ENCODE assay signal across 8 cellular contexts in genomic region chr17:19513897-19514488, GRCh38. TPM values are rescaled to one million over a fixed set of nuclear protein-coding genes. Genes with fewer than 3 reads are reported as not detected.
DNase-seq lines count a peak whose midpoint lies in the region; ATAC-seq and TF ChIP-seq lines count a peak whose summit lies in the region.

No MANE protein-coding gene starts in this region.

- no peaks in the 10 kb centered on the region for H3K36me3 ChIP-seq in Caco-2 (ENCODE audit: control insufficient read depth, insufficient read depth, low read length)
- H3K36me3 ChIP-seq in neural progenitor cell = no peaks in the 10 kb centered on the region
- no peaks in the 10 kb centered on the region for H3K36me3 ChIP-seq in suprapubic skin

- peak; percentile 69 to 79 for DNase-seq in Caco-2
- peak; percentile 52 for DNase-seq in HuH-7 (ENCODE audit: low spot score)
- peak; percentile 54 for DNase-seq in RPMI7951 (ENCODE audit: low read depth)
- peak; percentile 76 for DNase-seq in fibroblast of the aortic adventitia (ENCODE audit: low read depth)
- peak; percentile 79 for DNase-seq in neural progenitor cell (ENCODE audit: low spot score)
- DNase-seq in suprapubic skin (ENCODE audit: low spot score in 2 of 2) = peak in 1 of 2 donors; percentile 84

- H3K79me2 ChIP-seq in neural progenitor cell (ENCODE audit: low read depth) = no peaks in the 10 kb centered on the region

- H3K27ac Mint-ChIP-seq in Caco-2 (ENCODE audit: unreplicated experiment) (no peak overlapping the region), neural progenitor cell (peak overlapping the region; percentile 52)
- H3K27ac Mint-ChIP-seq in activated T-helper 17 cell treated with anti-CD3 and anti-CD28 coated beads, Interleukin-2, amount 50 U/mL, for 72 hours = no peak overlapping the region

- H3K36me3 Mint-ChIP-seq in Caco-2 (ENCODE audit: insufficient read depth, unreplicated experiment) (no peaks in the 10 kb centered on the region), neural progenitor cell (no peaks in the 10 kb centered on the region)
- H3K36me3 Mint-ChIP-seq in activated T-helper 17 cell treated with anti-CD3 and anti-CD28 coated beads, Interleukin-2, amount 50 U/mL, for 72 hours (ENCODE audit: low read depth) = no peaks in the 10 kb centered on the region

- H3K27ac ChIP-seq in neural progenitor cell = no peak overlapping the region
- H3K27ac ChIP-seq in suprapubic skin = no peak overlapping the region

- H2AFZ ChIP-seq in neural progenitor cell (replicated peaks) = no peak overlapping the region

- TF ChIP-seq EP300 in suprapubic skin (IDR thresholded peaks at IDR 0.05) = no peak

- H3K9me3 ChIP-seq in Caco-2 = no peaks in the 10 kb centered on the region
- H3K9me3 ChIP-seq in neural progenitor cell (ENCODE audit: low read depth) = no peaks in the 10 kb centered on the region
- H3K9me3 ChIP-seq in suprapubic skin = no peaks in the 10 kb centered on the region

- 5% methylated on average over 12 of the region's 13 CpGs for WGBS in suprapubic skin

- ATAC-seq in activated T-helper 17 cell treated with anti-CD3 and anti-CD28 coated beads, Interleukin-2, amount 50 U/mL, for 72 hours (replicated peaks) = peak; percentile 67
- no peak for ATAC-seq in HG02759 (IDR thresholded peaks at IDR 0.05; ENCODE audit: unreplicated experiment)

- no peak overlapping the region for H3K9ac ChIP-seq in neural progenitor cell

- peaks cover under 1% of the 10 kb centered on the region for H3F3A ChIP-seq in neural progenitor cell (ENCODE audit: low read depth)

- H3K4me3 Mint-ChIP-seq in Caco-2 (ENCODE audit: unreplicated experiment) (no peak overlapping the region), neural progenitor cell (no peak overlapping the region)
- no peak overlapping the region for H3K4me3 Mint-ChIP-seq in activated T-helper 17 cell treated with anti-CD3 and anti-CD28 coated beads, Interleukin-2, amount 50 U/mL, for 72 hours

- H3K4me3 ChIP-seq in Caco-2 (ENCODE audit: low read depth, low read length) (no peak overlapping the region), fibroblast of the aortic adventitia (ENCODE audit: low read depth, low read length) (no peak overlapping the region), neural progenitor cell (no peak overlapping the region), suprapubic skin (no peak overlapping the region)

- H3K9me3 Mint-ChIP-seq in Caco-2 (ENCODE audit: unreplicated experiment) = no peaks in the 10 kb centered on the region
- H3K9me3 Mint-ChIP-seq in activated T-helper 17 cell treated with anti-CD3 and anti-CD28 coated beads, Interleukin-2, amount 50 U/mL, for 72 hours = no peaks in the 10 kb centered on the region
- no peaks in the 10 kb centered on the region for H3K9me3 Mint-ChIP-seq in neural progenitor cell

- POLR2A ChIA-PET in Caco-2 (lab: Charles Lee) = no interaction called here

- H3K27me3 Mint-ChIP-seq in Caco-2 (ENCODE audit: insufficient read depth, unreplicated experiment) (no peaks in the 10 kb centered on the region), neural progenitor cell (ENCODE audit: insufficient read depth, low read depth) (peaks cover 15% of the 10 kb centered on the region)
- H3K27me3 Mint-ChIP-seq in activated T-helper 17 cell treated with anti-CD3 and anti-CD28 coated beads, Interleukin-2, amount 50 U/mL, for 72 hours = no peaks in the 10 kb centered on the region

- CTCF ChIA-PET in Caco-2 (lab: Charles Lee) = interaction anchor here (0.6 to 0.9 kb wide), 2 partner anchors 135 to 220 kb away, joined by 3 read pairs; partner anchors contain the start of gene ALDH3A2

- H3K4me1 ChIP-seq in Caco-2 (peaks cover 6% of the 10 kb centered on the region), neural progenitor cell (no peaks in the 10 kb centered on the region), suprapubic skin (no peaks in the 10 kb centered on the region)

- no peaks in the 10 kb centered on the region for H4K20me1 ChIP-seq in neural progenitor cell (ENCODE audit: low read depth)

- peaks cover 7% of the 10 kb centered on the region for H3K4me1 Mint-ChIP-seq in Caco-2 (ENCODE audit: low read depth, unreplicated experiment)
- no peaks in the 10 kb centered on the region for H3K4me1 Mint-ChIP-seq in activated T-helper 17 cell treated with anti-CD3 and anti-CD28 coated beads, Interleukin-2, amount 50 U/mL, for 72 hours
- H3K4me1 Mint-ChIP-seq in neural progenitor cell = peaks cover 9% of the 10 kb centered on the region

- peak; percentile 89 to 93 for TF ChIP-seq CTCF in Caco-2 (IDR thresholded peaks at IDR 0.05; ENCODE audit: insufficient read depth in 1 of 2, low read depth in 1 of 2, low read length in 1 of 2, severe bottlenecking in 1 of 2, unreplicated experiment in 1 of 2)
- peak; percentile 90 for TF ChIP-seq CTCF in fibroblast of the aortic adventitia (IDR thresholded peaks at IDR 0.05; ENCODE audit: insufficient read depth, low read length)
- TF ChIP-seq CTCF in neural progenitor cell (IDR thresholded peaks at IDR 0.05) = peak; percentile 97
- peak; percentile 85 to 87 for TF ChIP-seq CTCF in suprapubic skin (IDR thresholded peaks at IDR 0.05)

- no peak overlapping the region for H3K4me2 ChIP-seq in neural progenitor cell

- no TSS peak for BruUV-seq in Caco-2 (replicated peaks; lab: Mats Ljungman, UMichigan)

- intact Hi-C loops in Caco-2 (cut with micrococcal nuclease; ENCODE audit: unreplicated experiment) = loop anchor here (1.0 kb wide), 5 partner anchors 74 to 252 kb away; no protein-coding TSS in a partner anchor

- TF ChIP-seq POLR2A in suprapubic skin (IDR thresholded peaks at IDR 0.05) = no peak

- no peaks in the 10 kb centered on the region for H3K27me3 ChIP-seq in Caco-2 (replicated peaks; ENCODE audit: control insufficient read depth, insufficient read depth, low read length)
- no peaks in the 10 kb centered on the region for H3K27me3 ChIP-seq in neural progenitor cell
- H3K27me3 ChIP-seq in suprapubic skin = no peaks in the 10 kb centered on the region

RNA-seq across cellular contexts. Expression of gene SLC47A1, which starts 19.7 kb away (rescaled TPM):
- total RNA-seq in Caco-2 (2022) (0.43 and 0.72 TPM in 2 replicates), fibroblast of the aortic adventitia (ENCODE audit: low replicate concordance) (0.27 and 0.65 TPM in 2 replicates), neural progenitor cell (ENCODE audit: low replicate concordance) (1.9 and 2.1 TPM in 2 replicates), suprapubic skin (10 to 100 TPM; 19.1 to 53.0 (median 39.2) TPM)
- total RNA-seq in RPMI7951 (2014; rRNA removed; shearing (Covaris generic)) = 0.36 TPM in 1 of 2 replicates, not detected in the other
- under 1 TPM; 0.19 to 0.58 TPM for total RNA-seq in activated T-helper 17 cell treated with anti-CD3 and anti-CD28 coated beads, Interleukin-2, amount 50 U/mL, for 72 hours
